ENCODE assay signal across 15 cellular contexts in genomic region chr17:82685291-82685690, GRCh38.
"Had no signal": no experiment of that assay in that cellular context is flagged by ENCODE, and none has a peak within 500 bp of the region (broad histone marks: within the 10 kb centered on the region; RNA-seq: fewer than 3 reads in every experiment).

No MANE protein-coding gene starts in this region.

- H3K27me3 ChIP-seq: gastroesophageal sphincter, heart right ventricle, testis had no signal

- H3K4me3 ChIP-seq: gastroesophageal sphincter, heart right ventricle, mucosa of descending colon, testis had no signal

- H3K9me3 ChIP-seq: testis had no signal

- DNase-seq: activated CD4-positive, alpha-beta memory T cell treated with anti-CD3 and anti-CD28 coated beads for 36 hours; activated CD4-positive, alpha-beta T cell treated with anti-CD3 and anti-CD28 coated beads for 36 hours; activated CD8-positive, alpha-beta memory T cell treated with anti-CD3 and anti-CD28 coated beads, Interleukin-2, amount 10 ng/mL, durations not matched to agents 7 days and 5 days; activated naive CD4-positive, alpha-beta T cell treated with anti-CD3 and anti-CD28 coated beads for 36 hours; activated naive CD8-positive, alpha-beta T cell treated with anti-CD3 and anti-CD28 coated beads, Interleukin-2, amount 50 U/mL, for 24 hours; activated T-cell treated with anti-CD3 and anti-CD28 coated beads, Interleukin-2, amount 50 U/mL, for 1 hour; erythroblast; heart right ventricle; natural killer cell; stimulated activated naive CD8-positive, alpha-beta T cell treated with anti-CD3 and anti-CD28 coated beads, Interleukin-15, Interleukin-2, amounts not matched to agents 100 U/mL and 50 U/mL, for 24 hours; testis; WERI-Rb-1 had no signal

- H3K4me1 ChIP-seq: gastroesophageal sphincter, testis had no signal

- ATAC-seq: activated CD4-positive, alpha-beta T cell treated with anti-CD3 and anti-CD28 coated beads for 36 hours; activated CD8-positive, alpha-beta memory T cell treated with anti-CD3 and anti-CD28 coated beads, Interleukin-2, amount 10 ng/mL, durations not matched to agents 7 days and 5 days; activated naive CD8-positive, alpha-beta T cell treated with anti-CD3 and anti-CD28 coated beads, Interleukin-2, amount 50 U/mL, for 24 hours; gastroesophageal sphincter; heart right ventricle; natural killer cell; right cardiac atrium; stimulated activated naive CD8-positive, alpha-beta T cell treated with anti-CD3 and anti-CD28 coated beads, Interleukin-15, Interleukin-2, amounts not matched to agents 100 U/mL and 50 U/mL, for 24 hours had no signal

- H3K27ac ChIP-seq: gastroesophageal sphincter, testis, WERI-Rb-1 had no signal
